16 cellular contexts compared by ENCODE assay signal in the genomic region with DNA sequence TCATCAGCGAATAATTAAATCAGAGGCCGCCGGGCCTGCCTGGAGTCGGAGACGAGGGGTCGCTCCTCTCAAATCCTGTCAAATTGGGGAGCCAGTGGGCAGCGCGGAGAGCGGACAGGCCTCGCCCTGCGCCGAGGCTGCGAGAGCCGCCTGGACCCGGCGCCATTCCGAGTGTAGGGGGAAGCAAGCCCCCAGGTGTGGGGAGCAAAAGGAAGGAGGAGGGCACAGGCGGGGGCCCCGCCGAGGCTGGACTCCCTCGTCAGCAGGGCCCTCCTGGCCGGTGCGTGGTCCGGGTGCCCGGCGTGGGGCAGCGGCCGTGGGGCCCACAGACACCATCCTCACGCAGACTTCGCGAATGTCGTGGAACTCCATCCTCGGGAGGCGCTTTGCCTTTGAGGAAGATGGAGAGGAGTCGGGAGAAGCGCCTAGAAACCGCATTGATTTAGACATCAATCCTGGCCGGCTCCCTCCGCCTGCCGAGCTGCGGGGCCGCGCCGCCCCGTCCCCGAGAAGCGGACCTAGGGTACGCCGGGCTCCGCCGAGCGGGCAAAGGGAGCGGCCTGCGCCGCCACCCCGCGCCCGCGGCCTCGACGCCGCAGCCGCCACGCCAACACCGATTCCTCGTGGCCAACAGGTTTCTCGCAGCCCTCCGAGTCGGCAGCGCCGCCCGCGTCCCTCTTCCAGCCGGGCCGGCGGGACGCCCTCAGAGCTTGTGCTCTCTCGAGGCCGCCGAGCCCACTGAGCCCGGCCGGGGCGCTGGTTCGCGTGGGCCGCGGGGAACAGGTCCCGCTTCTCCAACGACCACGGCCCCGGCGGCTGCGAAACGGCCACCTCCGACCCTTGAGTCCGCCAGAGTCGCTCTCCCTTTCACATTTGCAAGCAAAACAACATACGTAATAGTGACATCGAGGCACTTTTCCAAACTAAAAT. TPM values are rescaled to one million over a fixed set of nuclear protein-coding genes. Genes with fewer than 3 reads are reported as not detected.
DNase-seq lines count a peak whose midpoint lies in the region; ATAC-seq and TF ChIP-seq lines count a peak whose summit lies in the region.
"Had no signal": no experiment of that assay in that cellular context is flagged by ENCODE, and none has a peak within 500 bp of the region (broad histone marks: within the 10 kb centered on the region; RNA-seq: fewer than 3 reads in every experiment).

No MANE protein-coding gene starts in this region.

- peaks cover 0 to 10% (median 0%) of the 10 kb centered on the region in 3 donors for H3K9me3 ChIP-seq in body of pancreas
- H3K9me3 ChIP-seq: A549 had no signal

- WGBS in body of pancreas, 2 donors = 7 to 14% methylated on average over 6 to 97 of the region's 99 CpGs

- no peaks in the 10 kb centered on the region for H3K36me3 ChIP-seq in body of pancreas (replicated peaks in 1 of 2; ENCODE audit: insufficient read depth in 1 of 2, low read depth in 2 of 2)

- CTCF ChIA-PET in activated CD8-positive, alpha-beta T cell treated with anti-CD3 and anti-CD28 coated beads, Interleukin-2, amount 10 ng/mL, durations not matched to agents 7 days and 5 days (lab: Charles Lee) = interaction anchor here (1.4 kb wide), 1 partner anchor 9 kb away, joined by 5 read pairs; no protein-coding TSS in a partner anchor
- CTCF ChIA-PET in activated CD8-positive, alpha-beta T cell treated with anti-CD3 and anti-CD28 coated beads for 36 hours (lab: Charles Lee) = interaction anchor here (1.6 kb wide), 1 partner anchor 10 kb away, joined by 8 read pairs; no protein-coding TSS in a partner anchor

- H3K4me1 Mint-ChIP-seq in activated CD8-positive, alpha-beta T cell treated with anti-CD3 and anti-CD28 coated beads, Interleukin-2, amount 10 ng/mL, durations not matched to agents 7 days and 5 days (ENCODE audit: low read depth) = peaks cover 11% of the 10 kb centered on the region
- H3K4me1 Mint-ChIP-seq in activated CD8-positive, alpha-beta T cell treated with anti-CD3 and anti-CD28 coated beads for 36 hours (ENCODE audit: low read depth) = peaks cover 14% of the 10 kb centered on the region
- peaks cover 14% of the 10 kb centered on the region for H3K4me1 Mint-ChIP-seq in activated naive CD8-positive, alpha-beta T cell treated with anti-CD3 and anti-CD28 coated beads, Interleukin-2, amount 50 U/mL, for 24 hours
- peaks cover 24% of the 10 kb centered on the region for H3K4me1 Mint-ChIP-seq in stimulated activated naive CD8-positive, alpha-beta T cell treated with anti-CD3 and anti-CD28 coated beads, Interleukin-15, amount 100 ng/mL, for 72 hours

- POLR2A ChIA-PET in activated CD8-positive, alpha-beta T cell treated with anti-CD3 and anti-CD28 coated beads, Interleukin-2, amount 10 ng/mL, durations not matched to agents 7 days and 5 days (lab: Charles Lee) = no interaction called here
- POLR2A ChIA-PET in activated CD8-positive, alpha-beta T cell treated with anti-CD3 and anti-CD28 coated beads for 36 hours (lab: Charles Lee) = interaction anchor here (1.9 kb wide), 1 partner anchor 10 kb away, joined by 6 read pairs; no protein-coding TSS in a partner anchor

- no peak for DNase-seq in activated CD8-positive, alpha-beta T cell treated with anti-CD3 and anti-CD28 coated beads, Interleukin-2, amount 10 ng/mL, durations not matched to agents 7 days and 5 days
- no peak for DNase-seq in activated CD8-positive, alpha-beta T cell treated with anti-CD3 and anti-CD28 coated beads for 36 hours
- DNase-seq in activated naive CD8-positive, alpha-beta T cell treated with anti-CD3 and anti-CD28 coated beads, Interleukin-2, amount 50 U/mL, for 24 hours = peak; percentile 2
- DNase-seq in left kidney (ENCODE audit: low read depth, low spot score) (peak; percentile 46), hippocampal formation (lab: John Stamatoyannopoulos, UW) (no peak), body of pancreas (no peak)
- DNase-seq in stimulated activated naive CD8-positive, alpha-beta T cell treated with anti-CD3 and anti-CD28 coated beads, Interleukin-15, amount 100 ng/mL, for 72 hours = no peak
- DNase-seq: activated CD8-positive, alpha-beta memory T cell treated with anti-CD3 and anti-CD28 coated beads for 24 hours; EL; GOT3; MV-4-11; NCI-H69 had no signal

- intact Hi-C loops in activated CD8-positive, alpha-beta T cell treated with anti-CD3 and anti-CD28 coated beads for 36 hours (cut with micrococcal nuclease) = no loop called here
- intact Hi-C loops in body of pancreas (cut with DNase I) = no loop called here

- no peak for TF ChIP-seq POLR2A in body of pancreas (IDR thresholded peaks at IDR 0.05)

- TF ChIP-seq CTCF in activated CD8-positive, alpha-beta T cell treated with anti-CD3 and anti-CD28 coated beads for 36 hours (IDR thresholded peaks at IDR 0.05) = no peak
- no peak for TF ChIP-seq CTCF in body of pancreas (IDR thresholded peaks at IDR 0.05)

- no peak overlapping the region for H3K4me3 ChIP-seq in body of pancreas
- H3K4me3 ChIP-seq: A549, lung had no signal

- peak overlapping the region; percentile 49 for H3K4me3 Mint-ChIP-seq in activated CD8-positive, alpha-beta T cell treated with anti-CD3 and anti-CD28 coated beads, Interleukin-2, amount 10 ng/mL, durations not matched to agents 7 days and 5 days
- H3K4me3 Mint-ChIP-seq in activated CD8-positive, alpha-beta T cell treated with anti-CD3 and anti-CD28 coated beads for 36 hours = no peak overlapping the region
- no peak overlapping the region for H3K4me3 Mint-ChIP-seq in activated naive CD8-positive, alpha-beta T cell treated with anti-CD3 and anti-CD28 coated beads, Interleukin-2, amount 50 U/mL, for 24 hours
- H3K4me3 Mint-ChIP-seq in stimulated activated naive CD8-positive, alpha-beta T cell treated with anti-CD3 and anti-CD28 coated beads, Interleukin-15, amount 100 ng/mL, for 72 hours = peak overlapping the region; percentile 62 to 70

- no peak overlapping the region for H3K27ac ChIP-seq in body of pancreas
- H3K27ac ChIP-seq: A549 had no signal

- H3K4me1 ChIP-seq in body of pancreas = peaks cover 27% of the 10 kb centered on the region

- ATAC-seq in activated CD8-positive, alpha-beta T cell treated with anti-CD3 and anti-CD28 coated beads, Interleukin-2, amount 10 ng/mL, durations not matched to agents 7 days and 5 days = no peak
- ATAC-seq in activated CD8-positive, alpha-beta T cell treated with anti-CD3 and anti-CD28 coated beads for 36 hours = no peak
- no peak for ATAC-seq in activated naive CD8-positive, alpha-beta T cell treated with anti-CD3 and anti-CD28 coated beads, Interleukin-2, amount 50 U/mL, for 24 hours
- no peak for ATAC-seq in stimulated activated naive CD8-positive, alpha-beta T cell treated with anti-CD3 and anti-CD28 coated beads, Interleukin-15, amount 100 ng/mL, for 72 hours
- ATAC-seq in body of pancreas (no peak), GM18520 (IDR thresholded peaks at IDR 0.05; ENCODE audit: unreplicated experiment) (no peak)
- ATAC-seq: A549, SK-N-SH treated with all-trans-retinoic acid at 6 μM for 48 hours had no signal

- peaks cover 7% of the 10 kb centered on the region for H3K9me3 Mint-ChIP-seq in activated CD8-positive, alpha-beta T cell treated with anti-CD3 and anti-CD28 coated beads, Interleukin-2, amount 10 ng/mL, durations not matched to agents 7 days and 5 days (ENCODE audit: insufficient read depth)
- peaks cover 10% of the 10 kb centered on the region for H3K9me3 Mint-ChIP-seq in activated CD8-positive, alpha-beta T cell treated with anti-CD3 and anti-CD28 coated beads for 36 hours
- H3K9me3 Mint-ChIP-seq in activated naive CD8-positive, alpha-beta T cell treated with anti-CD3 and anti-CD28 coated beads, Interleukin-2, amount 50 U/mL, for 24 hours = peaks cover 20% of the 10 kb centered on the region
- H3K9me3 Mint-ChIP-seq in stimulated activated naive CD8-positive, alpha-beta T cell treated with anti-CD3 and anti-CD28 coated beads, Interleukin-15, amount 100 ng/mL, for 72 hours = peaks cover 0 to 27% of the 10 kb centered on the region in 2 donors

- H3K27me3 ChIP-seq in body of pancreas = peaks cover 14 to 57% of the 10 kb centered on the region in 2 donors

- H3K36me3 Mint-ChIP-seq in activated CD8-positive, alpha-beta T cell treated with anti-CD3 and anti-CD28 coated beads, Interleukin-2, amount 10 ng/mL, durations not matched to agents 7 days and 5 days (ENCODE audit: low read depth) = peaks cover 11% of the 10 kb centered on the region
- peaks cover 10% of the 10 kb centered on the region for H3K36me3 Mint-ChIP-seq in activated CD8-positive, alpha-beta T cell treated with anti-CD3 and anti-CD28 coated beads for 36 hours (ENCODE audit: low read depth)
- peaks cover 13% of the 10 kb centered on the region for H3K36me3 Mint-ChIP-seq in activated naive CD8-positive, alpha-beta T cell treated with anti-CD3 and anti-CD28 coated beads, Interleukin-2, amount 50 U/mL, for 24 hours (ENCODE audit: low read depth)

- peak overlapping the region; percentile 40 for H3K27ac Mint-ChIP-seq in activated CD8-positive, alpha-beta T cell treated with anti-CD3 and anti-CD28 coated beads, Interleukin-2, amount 10 ng/mL, durations not matched to agents 7 days and 5 days
- H3K27ac Mint-ChIP-seq in activated CD8-positive, alpha-beta T cell treated with anti-CD3 and anti-CD28 coated beads for 36 hours = no peak overlapping the region
- H3K27ac Mint-ChIP-seq in activated naive CD8-positive, alpha-beta T cell treated with anti-CD3 and anti-CD28 coated beads, Interleukin-2, amount 50 U/mL, for 24 hours = no peak overlapping the region
- H3K27ac Mint-ChIP-seq in stimulated activated naive CD8-positive, alpha-beta T cell treated with anti-CD3 and anti-CD28 coated beads, Interleukin-15, amount 100 ng/mL, for 72 hours = peak overlapping the region in 1 of 2 donors; percentile 25

- H3K27me3 Mint-ChIP-seq in activated CD8-positive, alpha-beta T cell treated with anti-CD3 and anti-CD28 coated beads, Interleukin-2, amount 10 ng/mL, durations not matched to agents 7 days and 5 days (ENCODE audit: low read depth) = peaks cover 60% of the 10 kb centered on the region
- H3K27me3 Mint-ChIP-seq in activated CD8-positive, alpha-beta T cell treated with anti-CD3 and anti-CD28 coated beads for 36 hours = peaks cover 63% of the 10 kb centered on the region
- H3K27me3 Mint-ChIP-seq in activated naive CD8-positive, alpha-beta T cell treated with anti-CD3 and anti-CD28 coated beads, Interleukin-2, amount 50 U/mL, for 24 hours = peaks cover 71% of the 10 kb centered on the region
- H3K27me3 Mint-ChIP-seq in stimulated activated naive CD8-positive, alpha-beta T cell treated with anti-CD3 and anti-CD28 coated beads, Interleukin-15, amount 100 ng/mL, for 72 hours = peaks cover 83% of the 10 kb centered on the region

RNA-seq across cellular contexts. Expression of gene ONECUT2, which starts 6.7 kb away (rescaled TPM):
- total RNA-seq in activated CD8-positive, alpha-beta T cell treated with anti-CD3 and anti-CD28 coated beads, Interleukin-2, amount 10 ng/mL, durations not matched to agents 7 days and 5 days = not detected
- not detected for total RNA-seq in activated CD8-positive, alpha-beta T cell treated with anti-CD3 and anti-CD28 coated beads for 36 hours
- total RNA-seq in body of pancreas = 1 to 10 TPM; 2.6 to 3.1 TPM

Comparison
In these comparisons a context has a peak if more than half of its experiments do, and no peak if none do; other contexts are left out.
1. H3K4me3 Mint-ChIP-seq: peak in activated CD8-positive, alpha-beta T cell treated with anti-CD3 and anti-CD28 coated beads, Interleukin-2, amount 10 ng/mL, durations not matched to agents 7 days and 5 days (single experiment) and stimulated activated naive CD8-positive, alpha-beta T cell treated with anti-CD3 and anti-CD28 coated beads, Interleukin-15, amount 100 ng/mL, for 72 hours (2 of 2); none in activated CD8-positive, alpha-beta T cell treated with anti-CD3 and anti-CD28 coated beads for 36 hours (single experiment) and activated naive CD8-positive, alpha-beta T cell treated with anti-CD3 and anti-CD28 coated beads, Interleukin-2, amount 50 U/mL, for 24 hours (single experiment).
2. DNase-seq: peak in activated naive CD8-positive, alpha-beta T cell treated with anti-CD3 and anti-CD28 coated beads, Interleukin-2, amount 50 U/mL, for 24 hours (single experiment) and left kidney (single experiment); none in activated CD8-positive, alpha-beta T cell treated with anti-CD3 and anti-CD28 coated beads, Interleukin-2, amount 10 ng/mL, durations not matched to agents 7 days and 5 days (single experiment), activated CD8-positive, alpha-beta T cell treated with anti-CD3 and anti-CD28 coated beads for 36 hours (single experiment), stimulated activated naive CD8-positive, alpha-beta T cell treated with anti-CD3 and anti-CD28 coated beads, Interleukin-15, amount 100 ng/mL, for 72 hours (0 of 2), hippocampal formation (0 of 2) and body of pancreas (0 of 4).